ENCODE assay signal across 28 cellular contexts in genomic region chr17:48276776-48277175, GRCh38.
"Had no signal": no experiment of that assay in that cellular context is flagged by ENCODE, and none has a peak within 500 bp of the region (broad histone marks: within the 10 kb centered on the region; RNA-seq: fewer than 3 reads in every experiment).

No MANE protein-coding gene starts in this region.

- H3K9me3 Mint-ChIP-seq: endodermal cell; stimulated activated naive B cell treated with anti-CD40 and anti-IgM and Interleukin-4, amounts not matched to agents 10 μg/mL and 1 μg/mL and 100 μg/mL, for 72 hours had no signal

- DNase-seq: activated CD4-positive, alpha-beta T cell treated with anti-CD3 and anti-CD28 coated beads for 48 hours; activated CD4-positive, alpha-beta T cell treated with anti-CD3 and anti-CD28 coated beads, Interleukin-2, amount 50 U/mL, for 48 hours; activated CD8-positive, alpha-beta memory T cell treated with anti-CD3 and anti-CD28 coated beads, Interleukin-2, amount 50 U/mL, for 48 hours; activated gamma-delta T cell; activated naive CD4-positive, alpha-beta T cell treated with anti-CD3 and anti-CD28 coated beads, Interleukin-2, amount 50 U/mL, for 16 hours; central memory CD4-positive, alpha-beta T cell; endodermal cell; gastrocnemius medialis; glutamatergic neuron; left lung; lower lobe of right lung; mesendoderm; mucosa of descending colon; ovary; right lobe of liver; stimulated activated CD4-positive, alpha-beta T cell treated with anti-CD3 and anti-CD28 coated beads, Interleukin-1b, Interleukin-23, amount 100 ng/mL, for 48 hours; stimulated activated CD4-positive, alpha-beta T cell treated with anti-CD3 and anti-CD28 coated beads, Interleukin-4, amount 100 ng/mL, for 4 hours; stimulated activated CD8-positive, alpha-beta memory T cell treated with anti-CD3 and anti-CD28 coated beads, Interleukin-4, amount 100 ng/mL, for 48 hours; stimulated activated naive B cell treated with anti-CD40 and anti-IgM and Interleukin-4, amounts not matched to agents 10 μg/mL and 1 μg/mL and 100 μg/mL, for 72 hours; T-helper 1 cell; testis; transverse colon; WERI-Rb-1 had no signal

- H3K27me3 ChIP-seq: breast epithelium, gastrocnemius medialis, ovary, testis had no signal

- H3K9me3 ChIP-seq: breast epithelium, esophagus muscularis mucosa, gastrocnemius medialis, left lung, lower lobe of right lung, mucosa of descending colon, ovary, right lobe of liver, testis, transverse colon had no signal

- H3K4me1 Mint-ChIP-seq: endodermal cell; stimulated activated naive B cell treated with anti-CD40 and anti-IgM and Interleukin-4, amounts not matched to agents 10 μg/mL and 1 μg/mL and 100 μg/mL, for 72 hours had no signal

- H3K27ac Mint-ChIP-seq: endodermal cell; progenitor cell of endocrine pancreas; stimulated activated naive B cell treated with anti-CD40 and anti-IgM and Interleukin-4, amounts not matched to agents 10 μg/mL and 1 μg/mL and 100 μg/mL, for 72 hours had no signal

- H3K27ac ChIP-seq: breast epithelium, esophagus muscularis mucosa, gastrocnemius medialis, left lung, lower lobe of right lung, ovary, right lobe of liver, skin epidermis, testis, transverse colon, WERI-Rb-1 had no signal

- H3K4me1 ChIP-seq: breast epithelium, esophagus muscularis mucosa, left lung, lower lobe of right lung, right lobe of liver, testis had no signal

- H3K4me3 Mint-ChIP-seq: endodermal cell; stimulated activated naive B cell treated with anti-CD40 and anti-IgM and Interleukin-4, amounts not matched to agents 10 μg/mL and 1 μg/mL and 100 μg/mL, for 72 hours had no signal

- FAIRE-seq: islet of Langerhans had no signal

- H3K4me3 ChIP-seq: breast epithelium, esophagus muscularis mucosa, gastrocnemius medialis, left lung, lower lobe of right lung, mucosa of descending colon, ovary, right lobe of liver, skin epidermis, testis, transverse colon had no signal

- H3K36me3 ChIP-seq: breast epithelium, esophagus muscularis mucosa, gastrocnemius medialis, left lung, lower lobe of right lung, ovary, right lobe of liver, transverse colon, WERI-Rb-1 had no signal

- ATAC-seq: gastrocnemius medialis; left lung; lower lobe of right lung; mucosa of descending colon; right lobe of liver; stimulated activated naive B cell treated with anti-CD40 and anti-IgM and Interleukin-4, amounts not matched to agents 10 μg/mL and 1 μg/mL and 100 μg/mL, for 72 hours had no signal
